In genomic region chr20:23488470-23488869, GRCh38 we compare ENCODE assay signal across 33 cellular contexts. TPM values are rescaled to one million over a fixed set of nuclear protein-coding genes. Genes with fewer than 3 reads are reported as not detected.
"Had no signal": no experiment of that assay in that cellular context is flagged by ENCODE, and none has a peak within 500 bp of the region (broad histone marks: within the 10 kb centered on the region; RNA-seq: fewer than 3 reads in every experiment).

No MANE protein-coding gene starts in this region.

- DNase-seq: naive thymus-derived CD4-positive, alpha-beta T cell; natural killer cell; occipital lobe; ovary; posterior cingulate gyrus; psoas muscle; right cardiac atrium; spleen; stimulated activated CD4-positive, alpha-beta T cell treated with anti-CD3 and anti-CD28 coated beads, Interleukin-12 subunit alpha, Interleukin-12 subunit beta, amount 100 ng/mL, for 4 hours; stimulated activated CD4-positive, alpha-beta T cell treated with anti-CD3 and anti-CD28 coated beads, Interleukin-1b, Interleukin-23, amount 100 ng/mL, for 48 hours; stimulated activated CD4-positive, alpha-beta T cell treated with anti-CD3 and anti-CD28 coated beads, Interleukin-4, amount 100 ng/mL, for 1 hour; stimulated activated CD4-positive, alpha-beta T cell treated with anti-CD3 and anti-CD28 coated beads, Interleukin-4, amount 100 ng/mL, for 4 hours; stimulated activated CD8-positive, alpha-beta memory T cell treated with anti-CD3 and anti-CD28 coated beads, Interleukin-4, amount 100 ng/mL, for 48 hours; stimulated activated naive CD4-positive, alpha-beta T cell; stimulated activated naive CD8-positive, alpha-beta T cell treated with anti-CD3 and anti-CD28 coated beads, Interleukin-15, amount 100 ng/mL, for 72 hours; stimulated activated naive CD8-positive, alpha-beta T cell treated with anti-CD3 and anti-CD28 coated beads, Interleukin-15, Interleukin-2, amounts not matched to agents 100 U/mL and 50 U/mL, for 24 hours; substantia nigra; testis; tibial artery; upper lobe of right lung; uterus had no signal

- H3K4me3 ChIP-seq: neural progenitor cell, ovary, psoas muscle, skin epidermis, smooth muscle cell, spleen, suprapubic skin, testis, tibial artery, upper lobe of right lung, uterus had no signal

- H3K27me3 ChIP-seq: neural progenitor cell, ovary, spleen, suprapubic skin, testis, tibial artery, upper lobe of right lung, uterus had no signal

- H3K9ac ChIP-seq: neural progenitor cell, parathyroid adenoma had no signal

- H3K36me3 ChIP-seq: neural progenitor cell, ovary, spleen, suprapubic skin, tibial artery, upper lobe of right lung, uterus had no signal

- H3K4me2 ChIP-seq: neural progenitor cell, smooth muscle cell had no signal

- H2AFZ ChIP-seq: neural progenitor cell, parathyroid adenoma had no signal

- H3K4me1 ChIP-seq: neural progenitor cell, parathyroid adenoma, psoas muscle, spleen, suprapubic skin, testis, tibial artery, upper lobe of right lung, uterus had no signal

- H3K9me3 ChIP-seq: ovary, suprapubic skin, testis, tibial artery, upper lobe of right lung, uterus had no signal

- H3K79me2 ChIP-seq: parathyroid adenoma had no signal

- H3K27ac ChIP-seq: neural progenitor cell, ovary, parathyroid adenoma, psoas muscle, skin epidermis, spleen, suprapubic skin, testis, tibial artery, upper lobe of right lung, uterus had no signal

RNA-seq across cellular contexts. Expression of gene CST8, which starts 2.4 kb away (rescaled TPM):
- total RNA-seq: naive thymus-derived CD4-positive, alpha-beta T cell; natural killer cell; occipital lobe; osteoblast; ovary; progenitor cell of endocrine pancreas; psoas muscle; renal cortical epithelial cell; right cardiac atrium; sciatic nerve; smooth muscle cell; spleen; suprapubic skin; upper lobe of right lung; urinary bladder; uterus had no signal
- polyA plus RNA-seq: naive thymus-derived CD4-positive, alpha-beta T cell; neural cell; ovary; psoas muscle; right cardiac atrium; smooth muscle cell; spleen; thymus; urinary bladder had no signal

RNA-seq across cellular contexts. Expression of gene CST11, which starts 35.8 kb away (rescaled TPM):
- total RNA-seq: naive thymus-derived CD4-positive, alpha-beta T cell; natural killer cell; occipital lobe; osteoblast; ovary; progenitor cell of endocrine pancreas; psoas muscle; renal cortical epithelial cell; right cardiac atrium; sciatic nerve; smooth muscle cell; spleen; suprapubic skin; testis; upper lobe of right lung; urinary bladder; uterus had no signal
- polyA plus RNA-seq: naive thymus-derived CD4-positive, alpha-beta T cell; neural cell; ovary; psoas muscle; right cardiac atrium; smooth muscle cell; spleen; urinary bladder had no signal

RNA-seq across cellular contexts. Expression of gene CSTL1, which starts 49.0 kb away (rescaled TPM):
- total RNA-seq: naive thymus-derived CD4-positive, alpha-beta T cell; natural killer cell; occipital lobe; osteoblast; ovary; progenitor cell of endocrine pancreas; psoas muscle; renal cortical epithelial cell; right cardiac atrium; sciatic nerve; smooth muscle cell; spleen; suprapubic skin; upper lobe of right lung; urinary bladder; uterus had no signal
- polyA plus RNA-seq: naive thymus-derived CD4-positive, alpha-beta T cell; neural cell; ovary; psoas muscle; right cardiac atrium; smooth muscle cell; spleen; urinary bladder had no signal
